ENCODE assay signal across 20 cellular contexts in the genomic region with DNA sequence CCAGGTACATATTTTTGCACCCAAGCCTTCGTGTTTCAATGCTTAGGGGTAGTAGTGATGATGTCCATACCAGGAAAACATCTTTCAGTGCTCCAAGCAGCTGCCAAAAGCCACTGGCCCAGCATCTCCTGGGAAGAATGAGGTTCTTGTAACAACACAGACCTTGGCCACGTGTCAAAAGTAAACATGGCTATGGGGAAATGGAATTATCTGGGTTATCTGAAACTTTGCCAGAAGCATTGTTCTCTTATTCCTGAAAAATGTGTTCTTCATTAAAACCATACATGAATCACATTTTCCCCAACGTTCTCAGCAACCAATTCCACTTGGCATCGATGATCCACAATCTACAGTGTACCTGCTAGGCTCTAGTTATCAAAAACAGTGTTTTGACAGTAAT.
"Had no signal": no experiment of that assay in that cellular context is flagged by ENCODE, and none has a peak within 500 bp of the region (broad histone marks: within the 10 kb centered on the region; RNA-seq: fewer than 3 reads in every experiment).

No MANE protein-coding gene starts in this region.

- H3K4me1 ChIP-seq: gastroesophageal sphincter, psoas muscle, sigmoid colon, suprapubic skin, thyroid gland had no signal

- ATAC-seq: esophagus mucosa; gastroesophageal sphincter; left colon; left ventricle myocardium superior; naive thymus-derived CD4-positive, alpha-beta T cell; psoas muscle had no signal

- H3K27me3 ChIP-seq: suprapubic skin, thyroid gland had no signal

- H3K36me3 ChIP-seq: gastroesophageal sphincter, sigmoid colon, suprapubic skin, thyroid gland had no signal

- H3K4me3 ChIP-seq: dorsolateral prefrontal cortex, gastroesophageal sphincter, lung, psoas muscle, sigmoid colon, skin epidermis, suprapubic skin, thyroid gland had no signal

- H3K9me3 ChIP-seq: psoas muscle, sigmoid colon, suprapubic skin, thyroid gland had no signal

- H3K27ac ChIP-seq: dorsolateral prefrontal cortex, gastroesophageal sphincter, psoas muscle, sigmoid colon, skin epidermis, suprapubic skin, thyroid gland had no signal

- DNase-seq: cortex of kidney; dorsolateral prefrontal cortex; effector memory CD4-positive, alpha-beta T cell; glutamatergic neuron; immature natural killer cell; left colon; left ventricle myocardium superior; mesendoderm; naive thymus-derived CD4-positive, alpha-beta T cell; nephron progenitor cell; psoas muscle; retina; sigmoid colon; stimulated activated naive CD4-positive, alpha-beta T cell; thyroid gland had no signal
